Comparison of ENCODE assay signal across 2 cellular contexts in genomic region chr17:9531080-9531479, GRCh38.
TF ChIP-seq lines count a peak whose summit lies in the region.

No MANE protein-coding gene starts in this region.

TF ChIP-seq in HEK293T, 16 proteins besides CTCF, POLR2A, EP300 and RAD21 (continued from another document):
- no peak for TF ChIP-seq SP1 (IDR thresholded peaks at IDR 0.05)
TF ChIP-seq in HEK293T: peak in this region for 1.

TF ChIP-seq in GM23338, 12 proteins besides CTCF, POLR2A, EP300 and RAD21 (continued from another document):
- TF ChIP-seq ZNF331 (CRISPR knock-in tag; IDR thresholded peaks at IDR 0.05; ENCODE audit: low read depth): no peak
- no peak for TF ChIP-seq POLR2AphosphoS5 (IDR thresholded peaks at IDR 0.05; ENCODE audit: low read depth)
- no peak for TF ChIP-seq ETS1 (IDR thresholded peaks at IDR 0.05)
TF ChIP-seq in GM23338: peak in this region for 0.
